34 cellular contexts compared by ENCODE assay signal in the genomic region with DNA sequence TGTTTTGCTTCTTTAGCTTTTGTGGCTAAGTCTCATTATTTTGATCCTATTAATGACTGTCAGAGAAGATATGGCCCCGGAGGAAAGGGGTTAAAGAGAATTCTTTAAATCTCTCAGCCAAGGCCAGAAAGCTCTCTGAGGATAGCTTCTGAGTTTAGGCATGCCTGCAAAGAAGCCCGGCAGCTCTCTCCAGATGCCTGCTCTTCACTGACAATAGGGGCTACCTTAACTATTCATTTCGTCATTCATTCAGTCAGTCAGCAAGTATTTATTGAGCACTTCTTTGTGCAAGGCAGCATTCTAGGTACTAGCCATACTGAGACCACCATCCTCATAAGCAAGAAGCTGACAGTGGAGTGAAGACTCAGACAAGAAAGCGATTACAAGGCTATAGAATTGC. TPM values are rescaled to one million over a fixed set of nuclear protein-coding genes. Genes with fewer than 3 reads are reported as not detected.
"Had no signal": no experiment of that assay in that cellular context is flagged by ENCODE, and none has a peak within 500 bp of the region (broad histone marks: within the 10 kb centered on the region; RNA-seq: fewer than 3 reads in every experiment).

No MANE protein-coding gene starts in this region.

- H3K27me3 ChIP-seq: ascending aorta had no signal

- H3K27me3 Mint-ChIP-seq: activated CD4-positive, alpha-beta memory T cell treated with anti-CD3 and anti-CD28 coated beads, Interleukin-2, amount 10 ng/mL, durations not matched to agents 7 days and 5 days; activated CD4-positive, alpha-beta T cell treated with anti-CD3 and anti-CD28 coated beads, Interleukin-2, amount 10 ng/mL, durations not matched to agents 7 days and 5 days; activated CD8-positive, alpha-beta memory T cell treated with anti-CD3 and anti-CD28 coated beads, Interleukin-2, amount 10 ng/mL, durations not matched to agents 7 days and 5 days had no signal

- H3K4me1 Mint-ChIP-seq: activated CD4-positive, alpha-beta T cell treated with anti-CD3 and anti-CD28 coated beads, Interleukin-2, amount 10 ng/mL, durations not matched to agents 7 days and 5 days; activated CD8-positive, alpha-beta memory T cell treated with anti-CD3 and anti-CD28 coated beads, Interleukin-2, amount 10 ng/mL, durations not matched to agents 7 days and 5 days; brain; central memory CD8-positive, alpha-beta T cell had no signal

- DNase-seq: activated CD4-positive, alpha-beta memory T cell treated with anti-CD3 and anti-CD28 coated beads, Interleukin-2, amount 10 ng/mL, durations not matched to agents 7 days and 5 days; activated CD4-positive, alpha-beta T cell treated with anti-CD3 and anti-CD28 coated beads for 48 hours; activated CD4-positive, alpha-beta T cell treated with anti-CD3 and anti-CD28 coated beads, Interleukin-2, amount 10 ng/mL, durations not matched to agents 7 days and 5 days; activated CD4-positive, alpha-beta T cell treated with anti-CD3 and anti-CD28 coated beads, Interleukin-2, amount 50 U/mL, for 48 hours; activated CD4-positive, CD25-positive, alpha-beta regulatory T cell; activated CD4-positive, CD25-positive, alpha-beta regulatory T cell treated with anti-CD3 and anti-CD28 coated beads, Interleukin-2, amount 50 U/mL, for 72 hours; activated CD8-positive, alpha-beta memory T cell treated with anti-CD3 and anti-CD28 coated beads for 24 hours; activated CD8-positive, alpha-beta memory T cell treated with anti-CD3 and anti-CD28 coated beads, Interleukin-2, amount 10 ng/mL, durations not matched to agents 7 days and 5 days; activated CD8-positive, alpha-beta memory T cell treated with anti-CD3 and anti-CD28 coated beads, Interleukin-2, amount 50 U/mL, for 48 hours; activated CD8-positive, alpha-beta T cell treated with anti-CD3 and anti-CD28 coated beads, Interleukin-2, amount 10 ng/mL, durations not matched to agents 7 days and 5 days; activated effector memory CD4-positive, alpha-beta T cell treated with Interleukin-2 at 50 U/mL for 16 hours; activated gamma-delta T cell; activated naive CD4-positive, alpha-beta T cell treated with anti-CD3 and anti-CD28 coated beads for 36 hours; activated naive CD4-positive, alpha-beta T cell treated with anti-CD3 and anti-CD28 coated beads, Interleukin-2, amount 50 U/mL, for 16 hours; activated naive CD8-positive, alpha-beta T cell treated with anti-CD3 and anti-CD28 coated beads for 36 hours; activated T-cell treated with anti-CD3 and anti-CD28 coated beads, Interleukin-2, amount 50 U/mL, for 24 hours; activated T-cell treated with anti-CD3 and anti-CD28 coated beads, Interleukin-2, amount 50 U/mL, for 48 hours; cerebellar nuclear complex; SW 1271; T-helper 1 cell; T-helper 2 cell; T-helper 9 cell had no signal

- H3K36me3 Mint-ChIP-seq: activated CD8-positive, alpha-beta memory T cell treated with anti-CD3 and anti-CD28 coated beads, Interleukin-2, amount 10 ng/mL, durations not matched to agents 7 days and 5 days; activated naive CD4-positive, alpha-beta T cell treated with anti-CD3 and anti-CD28 coated beads, Interleukin-2, amount 50 U/mL, for 72 hours; activated naive CD8-positive, alpha-beta T cell treated with anti-CD3 and anti-CD28 coated beads for 36 hours; brain had no signal

- H3K4me3 Mint-ChIP-seq: activated CD4-positive, alpha-beta memory T cell treated with anti-CD3 and anti-CD28 coated beads, Interleukin-2, amount 10 ng/mL, durations not matched to agents 7 days and 5 days; activated CD4-positive, alpha-beta T cell treated with anti-CD3 and anti-CD28 coated beads, Interleukin-2, amount 10 ng/mL, durations not matched to agents 7 days and 5 days; activated CD8-positive, alpha-beta memory T cell treated with anti-CD3 and anti-CD28 coated beads, Interleukin-2, amount 10 ng/mL, durations not matched to agents 7 days and 5 days; activated CD8-positive, alpha-beta T cell treated with anti-CD3 and anti-CD28 coated beads, Interleukin-2, amount 10 ng/mL, durations not matched to agents 7 days and 5 days; activated naive CD4-positive, alpha-beta T cell treated with anti-CD3 and anti-CD28 coated beads for 36 hours; activated naive CD8-positive, alpha-beta T cell treated with anti-CD3 and anti-CD28 coated beads for 36 hours; activated T-cell treated with anti-CD3 and anti-CD28 coated beads, Interleukin-2, amount 50 U/mL, for 24 hours; brain; central memory CD8-positive, alpha-beta T cell; T-helper 1 cell treated with Interleukin-12 subunit alpha and Interleukin-12 subunit beta and Interleukin-4 antibody, amounts not matched to agents 30 μg/mL and 1 μg/mL, for 36 hours; T-helper 2 cell treated with Interferon-gamma antibody and Interleukin-4, amounts not matched to agents 5 μg/mL and 100 μg/mL, for 36 hours had no signal

- H3K4me1 ChIP-seq: adrenal gland, ascending aorta had no signal

- H3K27ac Mint-ChIP-seq: activated CD4-positive, alpha-beta memory T cell treated with anti-CD3 and anti-CD28 coated beads, Interleukin-2, amount 10 ng/mL, durations not matched to agents 7 days and 5 days; activated CD4-positive, alpha-beta T cell treated with anti-CD3 and anti-CD28 coated beads, Interleukin-2, amount 10 ng/mL, durations not matched to agents 7 days and 5 days; activated CD8-positive, alpha-beta memory T cell treated with anti-CD3 and anti-CD28 coated beads, Interleukin-2, amount 10 ng/mL, durations not matched to agents 7 days and 5 days; activated CD8-positive, alpha-beta T cell treated with anti-CD3 and anti-CD28 coated beads, Interleukin-2, amount 10 ng/mL, durations not matched to agents 7 days and 5 days; activated naive CD4-positive, alpha-beta T cell treated with anti-CD3 and anti-CD28 coated beads for 36 hours; activated naive CD4-positive, alpha-beta T cell treated with anti-CD3 and anti-CD28 coated beads, Interleukin-2, amount 50 U/mL, for 72 hours; activated naive CD8-positive, alpha-beta T cell treated with anti-CD3 and anti-CD28 coated beads for 36 hours; activated T-cell treated with anti-CD3 and anti-CD28 coated beads, Interleukin-2, amount 50 U/mL, for 24 hours; activated T-helper 2 cell treated with anti-CD3 and anti-CD28 coated beads, Interferon-gamma antibody, Interleukin-2, Interleukin-4, amounts not matched to agents 10 μg/mL and 5 μg/mL and 100 μg/mL, durations not matched to agents 14 hours and 24 hours and 36 hours; brain; T-helper 1 cell treated with Interleukin-12 subunit alpha and Interleukin-12 subunit beta and Interleukin-4 antibody, amounts not matched to agents 30 μg/mL and 1 μg/mL, for 36 hours; T-helper 2 cell treated with Interferon-gamma antibody and Interleukin-4, amounts not matched to agents 5 μg/mL and 100 μg/mL, for 36 hours had no signal

- H3K9me3 Mint-ChIP-seq: activated CD4-positive, alpha-beta memory T cell treated with anti-CD3 and anti-CD28 coated beads, Interleukin-2, amount 10 ng/mL, durations not matched to agents 7 days and 5 days; activated CD4-positive, alpha-beta T cell treated with anti-CD3 and anti-CD28 coated beads, Interleukin-2, amount 10 ng/mL, durations not matched to agents 7 days and 5 days; activated naive CD4-positive, alpha-beta T cell treated with anti-CD3 and anti-CD28 coated beads for 36 hours; activated naive CD4-positive, alpha-beta T cell treated with anti-CD3 and anti-CD28 coated beads, Interleukin-2, amount 50 U/mL, for 72 hours; activated naive CD8-positive, alpha-beta T cell treated with anti-CD3 and anti-CD28 coated beads for 36 hours; activated T-cell treated with anti-CD3 and anti-CD28 coated beads, Interleukin-2, amount 50 U/mL, for 24 hours; activated T-helper 2 cell treated with anti-CD3 and anti-CD28 coated beads, Interferon-gamma antibody, Interleukin-2, Interleukin-4, amounts not matched to agents 10 μg/mL and 5 μg/mL and 100 μg/mL, durations not matched to agents 14 hours and 24 hours and 36 hours; central memory CD8-positive, alpha-beta T cell; T-helper 1 cell treated with Interleukin-12 subunit alpha and Interleukin-12 subunit beta and Interleukin-4 antibody, amounts not matched to agents 30 μg/mL and 1 μg/mL, for 36 hours; T-helper 2 cell treated with Interferon-gamma antibody and Interleukin-4, amounts not matched to agents 5 μg/mL and 100 μg/mL, for 36 hours had no signal

- ATAC-seq: activated CD8-positive, alpha-beta memory T cell treated with anti-CD3 and anti-CD28 coated beads, Interleukin-2, amount 10 ng/mL, durations not matched to agents 7 days and 5 days; activated CD8-positive, alpha-beta T cell treated with anti-CD3 and anti-CD28 coated beads, Interleukin-2, amount 10 ng/mL, durations not matched to agents 7 days and 5 days; activated naive CD4-positive, alpha-beta T cell treated with anti-CD3 and anti-CD28 coated beads, Interleukin-2, amount 50 U/mL, for 72 hours had no signal

- H3K36me3 ChIP-seq: adrenal gland, ascending aorta, cardiac muscle cell had no signal

- H3K4me3 ChIP-seq: adrenal gland, ascending aorta, cardiac muscle cell had no signal

- H3K9me3 ChIP-seq: adrenal gland, ascending aorta had no signal

- H3K27ac ChIP-seq: adrenal gland, ascending aorta, cardiac muscle cell, VCaP had no signal

RNA-seq across cellular contexts. Expression of a gene that starts 34.0 kb away (rescaled TPM):
- total RNA-seq: activated CD4-positive, alpha-beta memory T cell treated with anti-CD3 and anti-CD28 coated beads, Interleukin-2, amount 10 ng/mL, durations not matched to agents 7 days and 5 days; activated CD4-positive, alpha-beta T cell treated with anti-CD3 and anti-CD28 coated beads, Interleukin-2, amount 10 ng/mL, durations not matched to agents 7 days and 5 days; activated CD8-positive, alpha-beta memory T cell treated with anti-CD3 and anti-CD28 coated beads, Interleukin-2, amount 10 ng/mL, durations not matched to agents 7 days and 5 days; activated CD8-positive, alpha-beta T cell treated with anti-CD3 and anti-CD28 coated beads, Interleukin-2, amount 10 ng/mL, durations not matched to agents 7 days and 5 days; activated naive CD4-positive, alpha-beta T cell treated with anti-CD3 and anti-CD28 coated beads for 36 hours; activated naive CD4-positive, alpha-beta T cell treated with anti-CD3 and anti-CD28 coated beads, Interleukin-2, amount 50 U/mL, for 72 hours; activated naive CD8-positive, alpha-beta T cell treated with anti-CD3 and anti-CD28 coated beads for 36 hours; activated T-helper 2 cell treated with anti-CD3 and anti-CD28 coated beads, Interferon-gamma antibody, Interleukin-2, Interleukin-4, amounts not matched to agents 10 μg/mL and 5 μg/mL and 100 μg/mL, durations not matched to agents 14 hours and 24 hours and 36 hours; adrenal gland; ascending aorta; bronchial epithelial cell; cardiac muscle cell; chondrocyte had no signal
- polyA plus RNA-seq: adrenal gland, cardiac muscle cell had no signal
